20 cellular contexts compared by ENCODE assay signal in genomic region chr17:48901241-48901640, GRCh38. TPM values are rescaled to one million over a fixed set of nuclear protein-coding genes. Genes with fewer than 3 reads are reported as not detected.
DNase-seq lines count a peak whose midpoint lies in the region; ATAC-seq, FAIRE-seq and TF ChIP-seq lines count a peak whose summit lies in the region.
"Had no signal": no experiment of that assay in that cellular context is flagged by ENCODE, and none has a peak within 500 bp of the region (broad histone marks: within the 10 kb centered on the region; RNA-seq: fewer than 3 reads in every experiment).

No MANE protein-coding gene starts in this region.

- H3K27ac ChIP-seq in DND-41 (ENCODE audit: low read length) (no peak overlapping the region), PC-3 (ENCODE audit: low read length) (no peak overlapping the region), neural progenitor cell (no peak overlapping the region)
- H3K27ac ChIP-seq: C4-2B had no signal

- no peaks in the 10 kb centered on the region for H3K27me3 Mint-ChIP-seq in mesothelial cell of epicardium (ENCODE audit: low read depth)
- H3K27me3 Mint-ChIP-seq in neural progenitor cell (ENCODE audit: insufficient read depth, low read depth) = no peaks in the 10 kb centered on the region

- H3K4me3 ChIP-seq in DND-41 (ENCODE audit: low read depth in 1 of 2, low read length in 2 of 2) = no peak overlapping the region
- H3K4me3 ChIP-seq in PC-3 (ENCODE audit: low read length) = no peak overlapping the region
- H3K4me3 ChIP-seq in bronchial epithelial cell (ENCODE audit: low read depth, low read length) = no peak overlapping the region
- no peak overlapping the region for H3K4me3 ChIP-seq in neural progenitor cell
- H3K4me3 ChIP-seq: GM23338 had no signal

- no peaks in the 10 kb centered on the region for H3K9me2 ChIP-seq in PC-3 (replicated peaks; ENCODE audit: low read length)

- H3K4me1 Mint-ChIP-seq in mesothelial cell of epicardium = peaks cover 1% of the 10 kb centered on the region
- no peaks in the 10 kb centered on the region for H3K4me1 Mint-ChIP-seq in neural progenitor cell
- H3K4me1 Mint-ChIP-seq: GM23338 had no signal

- H4K20me1 ChIP-seq in DND-41 (ENCODE audit: insufficient read depth, low read length) (no peaks in the 10 kb centered on the region), PC-3 (ENCODE audit: low read length) (no peaks in the 10 kb centered on the region), neural progenitor cell (ENCODE audit: low read depth) (no peaks in the 10 kb centered on the region)

- no peak overlapping the region for H3K4me3 Mint-ChIP-seq in mesothelial cell of epicardium
- no peak overlapping the region for H3K4me3 Mint-ChIP-seq in neural progenitor cell
- H3K4me3 Mint-ChIP-seq: GM23338 had no signal

- H3K9ac ChIP-seq in DND-41 (ENCODE audit: low read depth, low read length) (no peak overlapping the region), PC-3 (ENCODE audit: low read length) (no peak overlapping the region), neural progenitor cell (no peak overlapping the region)

- DNase-seq in DND-41 = no peak
- DNase-seq in PC-3 = no peak
- DNase-seq in bronchial epithelial cell (ENCODE audit: low read depth) = peak; percentile 34
- DNase-seq in mesothelial cell of epicardium (ENCODE audit: low spot score in 2 of 2, unreplicated experiment in 2 of 2) = no peak
- no peak for DNase-seq in GM03348 (ENCODE audit: low spot score)
- no peak for DNase-seq in neural progenitor cell (ENCODE audit: low spot score)
- DNase-seq in sciatic nerve (ENCODE audit: low spot score) = no peak
- DNase-seq: AML-193, HCEC 1CT, NCI-H1105, NCI-H1694 treated with DMSO at 0.1 percent for 48 hours, NCI-H2107, NCI-H345, NCI-H524 treated with DMSO at 0.1 percent for 48 hours, SHP77 treated with DMSO at 0.1 percent for 48 hours, T-helper 1 cell had no signal

- H3K4me1 ChIP-seq in DND-41 (ENCODE audit: insufficient read depth, low read length) (no peaks in the 10 kb centered on the region), PC-3 (ENCODE audit: insufficient read depth, low read length) (peaks cover 9% of the 10 kb centered on the region; the same call in 1 of the 2 replicates), neural progenitor cell (no peaks in the 10 kb centered on the region)

- FAIRE-seq in bronchial epithelial cell (lab: Jason Lieb, UNC) = no peak
- FAIRE-seq: G401.6 had no signal

- no TSS peak for BruUV-seq in PC-3 (replicated peaks; lab: Mats Ljungman, UMichigan)

- H3K79me2 ChIP-seq in DND-41 (ENCODE audit: insufficient read depth, low read length) (no peaks in the 10 kb centered on the region), PC-3 (ENCODE audit: low read length) (no peaks in the 10 kb centered on the region), neural progenitor cell (ENCODE audit: low read depth) (no peaks in the 10 kb centered on the region)

- no peak for TF ChIP-seq CTCF in DND-41 (IDR thresholded peaks at IDR 0.05; ENCODE audit: borderline replicate concordance, extremely low read depth, low read length, poor library complexity, severe bottlenecking)
- no peak for TF ChIP-seq CTCF in PC-3 (conservative IDR thresholded peaks at IDR 0.05; ENCODE audit: low read depth, low read length)
- no peak for TF ChIP-seq CTCF in bronchial epithelial cell (IDR thresholded peaks at IDR 0.05; ENCODE audit: insufficient read depth, low read length, severe bottlenecking)
- TF ChIP-seq CTCF in mesothelial cell of epicardium (IDR thresholded peaks at IDR 0.05; ENCODE audit: unreplicated experiment) = no peak
- TF ChIP-seq CTCF in neural progenitor cell (IDR thresholded peaks at IDR 0.05) = no peak

- H3K36me3 Mint-ChIP-seq in mesothelial cell of epicardium (peaks cover 6% of the 10 kb centered on the region), neural progenitor cell (peaks cover 6% of the 10 kb centered on the region)

- POLR2A ChIA-PET in PC-3 (lab: Charles Lee; ENCODE audit: unreplicated experiment) = interaction anchor here (0.6 kb wide), 1 partner anchor 9 kb away, joined by 7 read pairs; the partner anchor contains the start of gene ATP5MC1

- H3K9me3 Mint-ChIP-seq in mesothelial cell of epicardium (no peaks in the 10 kb centered on the region), neural progenitor cell (no peaks in the 10 kb centered on the region)
- H3K9me3 Mint-ChIP-seq: GM23338 had no signal

- H3K4me2 ChIP-seq in DND-41 (ENCODE audit: insufficient read depth, low read length) (no peak overlapping the region), PC-3 (ENCODE audit: low read length) (no peak overlapping the region), neural progenitor cell (no peak overlapping the region)
- H3K4me2 ChIP-seq: GM23338 had no signal

- H2AFZ ChIP-seq in DND-41 (ENCODE audit: low read depth, low read length) (no peak overlapping the region), PC-3 (ENCODE audit: low read length) (no peak overlapping the region), neural progenitor cell (replicated peaks) (no peak overlapping the region)
- H2AFZ ChIP-seq: GM23338 had no signal

- 0 out of 3 replicates have a peak, but pooled peaks have one; percentile 24 for ATAC-seq in DND-41 (ENCODE audit: insufficient read depth, low read depth)
- peak; percentile 20; the same call in 1 of the 2 replicates for ATAC-seq in PC-3
- no peak for ATAC-seq in sciatic nerve
- ATAC-seq: GM23338, SK-N-SH treated with all-trans-retinoic acid at 6 μM for 48 hours had no signal

- H3K36me3 ChIP-seq in DND-41 (ENCODE audit: insufficient read depth, low read length) (peaks cover 10% of the 10 kb centered on the region), PC-3 (ENCODE audit: low read depth, low read length) (peaks cover 12% of the 10 kb centered on the region), bronchial epithelial cell (ENCODE audit: control insufficient read depth, insufficient read depth, low read length) (no peaks in the 10 kb centered on the region), neural progenitor cell (no peaks in the 10 kb centered on the region)

- H3K27ac Mint-ChIP-seq in mesothelial cell of epicardium (peak overlapping the region; percentile 45), neural progenitor cell (no peak overlapping the region)
- H3K27ac Mint-ChIP-seq: GM23338 had no signal

- CTCF ChIA-PET in PC-3 (lab: Charles Lee) = interaction anchor here (0.6 to 0.9 kb wide), 2 partner anchors 132 to 793 kb away, joined by 8 read pairs; no protein-coding TSS in a partner anchor

- intact Hi-C loops in PC-3 (cut with micrococcal nuclease) (no loop called here), sciatic nerve (cut with DNase I) (no loop called here)

- H3F3A ChIP-seq in PC-3 (ENCODE audit: low read length, unreplicated experiment) (no peaks in the 10 kb centered on the region), neural progenitor cell (ENCODE audit: low read depth) (peaks cover 9% of the 10 kb centered on the region)

- H3K27me3 ChIP-seq in DND-41 (ENCODE audit: insufficient read depth, low read length, poor library complexity) = no peaks in the 10 kb centered on the region
- H3K27me3 ChIP-seq in PC-3 (ENCODE audit: low read length) = no peaks in the 10 kb centered on the region
- no peaks in the 10 kb centered on the region for H3K27me3 ChIP-seq in bronchial epithelial cell (ENCODE audit: control insufficient read depth, insufficient read depth, low read length)
- no peaks in the 10 kb centered on the region for H3K27me3 ChIP-seq in neural progenitor cell

- no peaks in the 10 kb centered on the region for H3K9me3 ChIP-seq in DND-41 (ENCODE audit: insufficient read depth, low read length, severe bottlenecking)
- no peaks in the 10 kb centered on the region for H3K9me3 ChIP-seq in PC-3 (ENCODE audit: low read length)
- H3K9me3 ChIP-seq in neural progenitor cell (ENCODE audit: low read depth) = no peaks in the 10 kb centered on the region

RNA-seq across cellular contexts. Expression of gene UBE2Z, which starts 7.0 kb away (rescaled TPM):
- total RNA-seq in PC-3 (2014; rRNA removed) (131 and 144 TPM in 2 replicates), bronchial epithelial cell (37.9 and 71.8 TPM in 2 replicates), mesothelial cell of epicardium (85.8 to 89.8 TPM (median 88.1 TPM) in 3 replicates), neural progenitor cell (ENCODE audit: low replicate concordance) (45.5 and 57.9 TPM in 2 replicates), sciatic nerve (66.2 TPM)

RNA-seq across cellular contexts. Expression of gene ATP5MC1, which starts 8.7 kb away (rescaled TPM):
- total RNA-seq in PC-3 (2014; rRNA removed) = 192 and 265 TPM in 2 replicates
- 21.4 and 23.4 TPM in 2 replicates for total RNA-seq in bronchial epithelial cell
- 45.1 to 48.7 TPM (median 48.0 TPM) in 3 replicates for total RNA-seq in mesothelial cell of epicardium
- total RNA-seq in neural progenitor cell (ENCODE audit: low replicate concordance) = 29.4 and 51.7 TPM in 2 replicates
- total RNA-seq in sciatic nerve = 40.7 TPM

RNA-seq across cellular contexts. Expression of gene SNF8, which starts 43.4 kb away (rescaled TPM):
- total RNA-seq in PC-3 (2014; rRNA removed) = 278 TPM in 2 replicates
- 77.7 and 98.3 TPM in 2 replicates for total RNA-seq in bronchial epithelial cell
- 78.6 to 91.5 TPM (median 88.0 TPM) in 3 replicates for total RNA-seq in mesothelial cell of epicardium
- 93.0 and 103 TPM in 2 replicates for total RNA-seq in neural progenitor cell (ENCODE audit: low replicate concordance)
- total RNA-seq in sciatic nerve = 57.1 TPM
